9 cellular contexts compared by ENCODE assay signal in the genomic region with DNA sequence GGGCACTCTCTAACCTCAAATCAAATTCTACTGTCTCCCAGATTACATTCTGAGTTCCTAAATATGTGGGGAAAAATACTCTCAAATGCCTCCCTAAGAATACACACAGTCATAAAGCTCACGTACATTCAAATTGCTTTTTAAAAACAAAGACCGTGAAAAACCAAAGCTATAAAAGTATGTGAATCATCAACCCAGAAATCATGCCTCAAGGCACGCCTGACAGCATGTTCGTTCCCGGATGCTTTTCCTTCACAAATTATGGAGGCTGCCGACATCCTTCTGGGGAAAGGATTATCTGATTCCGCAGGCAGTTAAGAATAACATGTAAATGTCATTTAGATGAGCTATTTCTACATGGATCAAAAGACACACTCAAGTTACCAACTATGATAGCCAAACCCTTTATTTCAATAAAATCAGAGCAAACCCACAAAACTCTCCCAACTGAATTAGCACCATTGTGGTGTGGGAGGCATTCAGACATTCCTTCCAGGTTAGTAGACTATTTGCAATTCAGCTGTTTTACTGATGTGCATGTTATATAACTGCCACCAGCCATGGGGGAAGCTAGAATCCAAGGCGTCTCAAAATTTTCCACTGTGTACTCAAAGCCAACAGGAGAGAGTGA.
DNase-seq lines count a peak whose midpoint lies in the region; TF ChIP-seq lines count a peak whose summit lies in the region.
"Had no signal": no experiment of that assay in that cellular context is flagged by ENCODE, and none has a peak within 500 bp of the region (broad histone marks: within the 10 kb centered on the region; RNA-seq: fewer than 3 reads in every experiment).

No MANE protein-coding gene starts in this region.

- no peaks in the 10 kb centered on the region for H3K9me3 ChIP-seq in skeletal muscle satellite cell (replicated peaks; ENCODE audit: low read length)

- H3K9ac ChIP-seq in skeletal muscle satellite cell (ENCODE audit: low read depth, low read length) = peak overlapping the region; percentile 58

- H3K27ac Mint-ChIP-seq in type B pancreatic cell = no peak overlapping the region

- no peaks in the 10 kb centered on the region for H3K27me3 Mint-ChIP-seq in type B pancreatic cell

- peaks cover 62% of the 10 kb centered on the region for H3K4me1 ChIP-seq in skeletal muscle satellite cell (ENCODE audit: control insufficient read depth, insufficient read depth, low read length)

- in situ Hi-C loops in KBM-7 (cut with MboI; ENCODE audit: low pct_unique_long_range_greater_than_20kb, low sequenced_read_pairs) = no loop called here

- TF ChIP-seq CTCF in foreskin fibroblast (IDR thresholded peaks at IDR 0.05; ENCODE audit: low read depth, low read length) = no peak
- TF ChIP-seq CTCF in type B pancreatic cell (conservative IDR thresholded peaks at IDR 0.05) = no peak

- H3K27me3 ChIP-seq in skeletal muscle satellite cell (ENCODE audit: control insufficient read depth, insufficient read depth, low read length) = no peaks in the 10 kb centered on the region

- DNase-seq in GM03348 (ENCODE audit: low spot score) = peak; percentile 65
- peak; percentile 85 for DNase-seq in SW480 (ENCODE audit: low spot score)
- DNase-seq in foreskin fibroblast = peak; percentile 80 to 90
- no peak for DNase-seq in type B pancreatic cell (ENCODE audit: extremely low spot score, unreplicated experiment)
- no peak for DNase-seq in KBM-7
- DNase-seq in activated gamma-delta T cell (lab: John Stamatoyannopoulos, UW) = no peak
- no peak for DNase-seq in central memory CD4-positive, alpha-beta T cell
- DNase-seq: activated T-cell treated with anti-CD3 and anti-CD28 coated beads, Interleukin-2, amount 50 U/mL, for 4 hours had no signal

- H3K36me3 ChIP-seq in skeletal muscle satellite cell (ENCODE audit: insufficient read depth, low read length) = no peaks in the 10 kb centered on the region

- no peaks in the 10 kb centered on the region for H3K9me3 Mint-ChIP-seq in type B pancreatic cell
- H3K9me3 Mint-ChIP-seq: activated T-cell treated with anti-CD3 and anti-CD28 coated beads, Interleukin-2, amount 50 U/mL, for 4 hours had no signal

- H3K36me3 Mint-ChIP-seq in type B pancreatic cell = no peaks in the 10 kb centered on the region

- H3K4me3 ChIP-seq in foreskin fibroblast (ENCODE audit: low read depth in 1 of 2, low read length in 2 of 2) (no peak overlapping the region), skeletal muscle satellite cell (ENCODE audit: low read length) (peak overlapping the region; percentile 0)

- H3K4me3 Mint-ChIP-seq in type B pancreatic cell = no peak overlapping the region
- H3K4me3 Mint-ChIP-seq: activated T-cell treated with anti-CD3 and anti-CD28 coated beads, Interleukin-2, amount 50 U/mL, for 4 hours had no signal

- H3K4me2 ChIP-seq in skeletal muscle satellite cell (ENCODE audit: low read length) = peak overlapping the region; percentile 69

- peaks cover 29% of the 10 kb centered on the region for H3K4me1 Mint-ChIP-seq in type B pancreatic cell (ENCODE audit: unreplicated experiment)

Comparison
In these comparisons a context has a peak if more than half of its experiments do, and no peak if none do; other contexts are left out.
1. DNase-seq: peak in GM03348 (single experiment), SW480 (single experiment) and foreskin fibroblast (2 of 2); none in type B pancreatic cell (single experiment), KBM-7 (single experiment), activated gamma-delta T cell (single experiment) and central memory CD4-positive, alpha-beta T cell (single experiment).